In the genomic region with DNA sequence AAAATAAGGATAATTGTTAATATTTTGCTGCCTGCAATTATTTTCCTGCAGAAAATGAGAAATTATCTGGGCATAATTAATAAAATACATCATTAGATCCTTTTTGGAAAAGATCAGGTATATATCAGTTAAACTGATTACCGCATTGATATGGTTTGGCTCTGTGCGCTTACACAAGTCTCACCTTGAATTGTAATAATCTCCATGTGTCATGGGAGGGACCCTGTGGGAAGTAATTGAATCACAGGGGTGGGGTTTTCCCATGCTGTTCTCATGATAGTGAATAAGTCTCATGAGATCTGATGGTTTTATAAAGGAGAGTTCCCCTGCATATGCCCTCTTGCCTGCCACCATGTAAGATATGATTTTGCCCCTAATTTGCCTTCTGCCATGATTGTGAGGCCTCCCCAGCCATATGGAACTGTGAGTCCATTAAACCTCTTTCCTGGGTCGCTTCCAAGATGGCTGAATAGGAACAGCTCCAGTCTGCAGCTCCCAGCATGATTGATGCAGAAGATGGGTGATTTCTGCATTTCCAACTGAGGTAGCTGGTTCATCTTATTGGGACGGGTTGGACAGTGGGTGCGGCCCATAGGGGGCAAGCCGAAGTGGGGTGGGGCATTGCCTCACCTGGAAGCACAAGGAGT, we compare ENCODE assay signal across 10 cellular contexts. TPM values are rescaled to one million over a fixed set of nuclear protein-coding genes. Genes with fewer than 3 reads are reported as not detected.
DNase-seq lines count a peak whose midpoint lies in the region; FAIRE-seq and TF ChIP-seq lines count a peak whose summit lies in the region.
"Not testable (repeated sequence)": the region's sequence is repeated elsewhere in the genome, so short reads cannot be mapped to it uniquely, and the experiment has no call there.
"Had no signal": no experiment of that assay in that cellular context is flagged by ENCODE, and none has a peak within 500 bp of the region (broad histone marks: within the 10 kb centered on the region; RNA-seq: fewer than 3 reads in every experiment).

No MANE protein-coding gene starts in this region.

- H3K27ac ChIP-seq in smooth muscle cell (ENCODE audit: low read depth) (peak overlapping the region; percentile 85), substantia nigra (ENCODE audit: low read depth, low read length, poor library complexity, severe bottlenecking) (peak overlapping the region; percentile 30)

- not testable (repeated sequence) for H2AFZ ChIP-seq in smooth muscle cell (ENCODE audit: low read depth)

- not testable (repeated sequence) for H3K27me3 ChIP-seq in bronchial epithelial cell (ENCODE audit: control insufficient read depth, insufficient read depth, low read length); smooth muscle cell (ENCODE audit: low read depth)

- H3K9ac ChIP-seq in smooth muscle cell (ENCODE audit: low read depth), result not testable (repeated sequence)

- not testable (repeated sequence) for H3K9me3 ChIP-seq in smooth muscle cell (replicated peaks; ENCODE audit: low read depth)

- H3K9me3 Mint-ChIP-seq in HFFc6, result peaks cover 26% of the 10 kb centered on the region
- H3K9me3 Mint-ChIP-seq in activated naive CD8-positive, alpha-beta T cell (ENCODE audit: low read depth), result not testable (repeated sequence)

- DNase-seq in HFFc6; smooth muscle cell (lab: John Stamatoyannopoulos, UW; ENCODE audit: unreplicated experiment); substantia nigra (lab: John Stamatoyannopoulos, UW): not testable (repeated sequence)
- DNase-seq in activated CD4-positive, alpha-beta T cell treated with anti-CD3 and anti-CD28 coated beads for 4 hours, result peak; percentile 7 to 15
- peak; percentile 29 to 34 for DNase-seq in activated T-cell treated with anti-CD3 and anti-CD28 coated beads, Interleukin-2, amount 50 U/mL, for 48 hours
- DNase-seq in bronchial epithelial cell (ENCODE audit: low read depth), result peak; percentile 58
- peak; percentile 67 for DNase-seq in fibroblast of mammary gland (ENCODE audit: low read depth)

- peak overlapping the region; percentile 99 for H3K27ac Mint-ChIP-seq in HFFc6
- H3K27ac Mint-ChIP-seq in activated naive CD8-positive, alpha-beta T cell, result peak overlapping the region; percentile 72

- H3F3A ChIP-seq in smooth muscle cell (ENCODE audit: low read depth), result not testable (repeated sequence)

- H3K4me1 Mint-ChIP-seq in HFFc6 (ENCODE audit: low read depth), result peaks cover 41% of the 10 kb centered on the region
- peaks cover 30% of the 10 kb centered on the region for H3K4me1 Mint-ChIP-seq in activated naive CD8-positive, alpha-beta T cell (ENCODE audit: low read depth)

- not testable (repeated sequence) for H4K20me1 ChIP-seq in smooth muscle cell (ENCODE audit: low read depth)

- not testable (repeated sequence) for FAIRE-seq in bronchial epithelial cell (lab: Jason Lieb, UNC)

- not testable (repeated sequence) for H3K4me3 Mint-ChIP-seq in HFFc6; activated naive CD8-positive, alpha-beta T cell

- TF ChIP-seq CTCF in HFFc6 (IDR thresholded peaks at IDR 0.05); bronchial epithelial cell (IDR thresholded peaks at IDR 0.05; ENCODE audit: insufficient read depth, low read length, severe bottlenecking); fibroblast of mammary gland (conservative IDR thresholded peaks at IDR 0.05; ENCODE audit: control insufficient read depth, insufficient read depth, low read depth, low read length); smooth muscle cell (IDR thresholded peaks at IDR 0.05; ENCODE audit: borderline replicate concordance, insufficient read depth, poor library complexity, severe bottlenecking): not testable (repeated sequence)

- H3K36me3 Mint-ChIP-seq in HFFc6 (ENCODE audit: low read depth), result peaks cover 39% of the 10 kb centered on the region
- H3K36me3 Mint-ChIP-seq in activated naive CD8-positive, alpha-beta T cell, result not testable (repeated sequence)

- not testable (repeated sequence) for H3K27me3 Mint-ChIP-seq in HFFc6 (ENCODE audit: insufficient read depth); activated naive CD8-positive, alpha-beta T cell

- H3K36me3 ChIP-seq in bronchial epithelial cell (ENCODE audit: control insufficient read depth, insufficient read depth, low read length); smooth muscle cell (ENCODE audit: low read depth): not testable (repeated sequence)

- H3K4me3 ChIP-seq in bronchial epithelial cell (ENCODE audit: low read depth, low read length); fibroblast of mammary gland (ENCODE audit: control insufficient read depth, low read depth, low read length); smooth muscle cell: not testable (repeated sequence)

- peak overlapping the region; percentile 45 for H3K4me2 ChIP-seq in smooth muscle cell

- not testable (repeated sequence) for H3K79me2 ChIP-seq in smooth muscle cell (ENCODE audit: low read depth)

- 98% methylated on average over 6 of the region's 6 CpGs for WGBS in smooth muscle cell (ENCODE audit: low lambda C conversion rate)

- H3K4me1 ChIP-seq in smooth muscle cell (ENCODE audit: low read depth), result not testable (repeated sequence)

RNA-seq across cellular contexts. Expression of a gene that starts 30.1 kb away (rescaled TPM):
- total RNA-seq in HFFc6 (2021; fragmentation: NEBNext Ultra II Directional; extraction: Animal tissue kit (Norgen Biotek cat#: 25700)), result 10 to 100 TPM; 16.2 to 32.6 (median 29.0) TPM
- total RNA-seq in bronchial epithelial cell, result 2.4 and 5.5 TPM in 2 replicates
- 11.9 and 18.0 TPM in 2 replicates for total RNA-seq in smooth muscle cell
- 9.2 and 10.2 TPM in 2 replicates for polyA plus RNA-seq in smooth muscle cell
- total RNA-seq: OCI-LY7, RPMI7951 had no signal
